ENCODE assay signal across 8 cellular contexts in genomic region chr2:207046642-207047213, GRCh38.
A peak's percentile ranks its signal among the peaks of the same experiment; 100 is the strongest.
DNase-seq lines count a peak whose midpoint lies in the region; ATAC-seq lines count a peak whose summit lies in the region.

No MANE protein-coding gene starts in this region.

- H2BK120ac ChIP-seq in mesendoderm (ENCODE audit: low read depth, low read length): no peak overlapping the region

- H3K4ac ChIP-seq in mesendoderm (ENCODE audit: low read depth, low read length): no peak overlapping the region

- no peak overlapping the region for H2AK5ac ChIP-seq in mesendoderm (ENCODE audit: low read length)

- DNase-seq in G401 (ENCODE audit: low spot score) (peak; percentile 82), NCI-H2081 (lab: John Stamatoyannopoulos, UW) (peak; percentile 46 to 80), mesendoderm (peak; percentile 26), NCI-H226 (no peak), SJCRH30 (no peak)
- peak; percentile 2 for DNase-seq in activated naive CD8-positive, alpha-beta T cell treated with anti-CD3 and anti-CD28 coated beads for 36 hours

- H3K79me2 ChIP-seq in mesendoderm (ENCODE audit: control insufficient read depth, insufficient read depth, low read length): no peaks in the 10 kb centered on the region

- H2BK15ac ChIP-seq in mesendoderm (replicated peaks; ENCODE audit: low read depth): no peak overlapping the region

- no peaks in the 10 kb centered on the region for H3K9me3 Mint-ChIP-seq in activated naive CD8-positive, alpha-beta T cell treated with anti-CD3 and anti-CD28 coated beads for 36 hours

- H3K27me3 ChIP-seq in mesendoderm (ENCODE audit: insufficient read depth, low read length, poor library complexity) (no peaks in the 10 kb centered on the region), SJCRH30 (no peaks in the 10 kb centered on the region)

- H3K27ac ChIP-seq in mesendoderm (ENCODE audit: low read depth, low read length) (no peak overlapping the region), SJCRH30 (no peak overlapping the region)

- in situ Hi-C loops in G401 (cut with HindIII; ENCODE audit: low sequenced_read_pairs): no loop called here

- no peak overlapping the region for H3K23ac ChIP-seq in mesendoderm (ENCODE audit: low read length)

- no peak overlapping the region for H3K18ac ChIP-seq in mesendoderm (ENCODE audit: low read length)

- H2BK5ac ChIP-seq in mesendoderm (ENCODE audit: low read length): no peak overlapping the region

- H3K4me2 ChIP-seq in mesendoderm (ENCODE audit: low read length): no peak overlapping the region

- no peaks in the 10 kb centered on the region for H3K9me3 ChIP-seq in SJCRH30 (replicated peaks)

- H3K4me1 Mint-ChIP-seq in activated naive CD8-positive, alpha-beta T cell treated with anti-CD3 and anti-CD28 coated beads for 36 hours: peaks cover 9% of the 10 kb centered on the region

- no peak overlapping the region for H3K4me3 ChIP-seq in mesendoderm (ENCODE audit: low read length)
- H3K4me3 ChIP-seq in SJCRH30: no peak overlapping the region

- H3K36me3 Mint-ChIP-seq in activated naive CD8-positive, alpha-beta T cell treated with anti-CD3 and anti-CD28 coated beads for 36 hours: no peaks in the 10 kb centered on the region

- H4K8ac ChIP-seq in mesendoderm (ENCODE audit: low read depth, low read length): no peak overlapping the region

- H3K9ac ChIP-seq in mesendoderm (ENCODE audit: low read length): no peak overlapping the region

- WGBS in mesendoderm (ENCODE audit: extremely low coverage, insufficient coverage, low lambda C conversion rate): no CpG with 5 or more reads among the region's 5 CpGs

- no peak for ATAC-seq in HG03097 (IDR thresholded peaks at IDR 0.05; ENCODE audit: low FRiP score, unreplicated experiment)
- ATAC-seq in GM19324 (IDR thresholded peaks at IDR 0.05; ENCODE audit: low FRiP score, unreplicated experiment): no peak

- H3K36me3 ChIP-seq in mesendoderm (ENCODE audit: control insufficient read depth, insufficient read depth, low read length) (no peaks in the 10 kb centered on the region), SJCRH30 (no peaks in the 10 kb centered on the region)

- H3K56ac ChIP-seq in mesendoderm (ENCODE audit: low read length): no peak overlapping the region

- H3K27ac Mint-ChIP-seq in activated naive CD8-positive, alpha-beta T cell treated with anti-CD3 and anti-CD28 coated beads for 36 hours: peak overlapping the region; percentile 52

- H3K4me1 ChIP-seq in mesendoderm (ENCODE audit: control insufficient read depth, low read depth, low read length): peaks cover 5% of the 10 kb centered on the region
- no peaks in the 10 kb centered on the region for H3K4me1 ChIP-seq in SJCRH30

- no peaks in the 10 kb centered on the region for H3K79me1 ChIP-seq in mesendoderm (ENCODE audit: low read length)

- no peaks in the 10 kb centered on the region for H3K27me3 Mint-ChIP-seq in activated naive CD8-positive, alpha-beta T cell treated with anti-CD3 and anti-CD28 coated beads for 36 hours

- no peak overlapping the region for H3K4me3 Mint-ChIP-seq in activated naive CD8-positive, alpha-beta T cell treated with anti-CD3 and anti-CD28 coated beads for 36 hours

- no peak overlapping the region for H4K5ac ChIP-seq in mesendoderm (ENCODE audit: low read length)

Comparison
In these comparisons a context has a peak if more than half of its experiments do, and no peak if none do; other contexts are left out.
1. DNase-seq: peak in G401 (single experiment), NCI-H2081 (2 of 2), activated naive CD8-positive, alpha-beta T cell treated with anti-CD3 and anti-CD28 coated beads for 36 hours (single experiment) and mesendoderm (single experiment); none in NCI-H226 (single experiment) and SJCRH30 (0 of 2).